13 cellular contexts compared by ENCODE assay signal in the genomic region with DNA sequence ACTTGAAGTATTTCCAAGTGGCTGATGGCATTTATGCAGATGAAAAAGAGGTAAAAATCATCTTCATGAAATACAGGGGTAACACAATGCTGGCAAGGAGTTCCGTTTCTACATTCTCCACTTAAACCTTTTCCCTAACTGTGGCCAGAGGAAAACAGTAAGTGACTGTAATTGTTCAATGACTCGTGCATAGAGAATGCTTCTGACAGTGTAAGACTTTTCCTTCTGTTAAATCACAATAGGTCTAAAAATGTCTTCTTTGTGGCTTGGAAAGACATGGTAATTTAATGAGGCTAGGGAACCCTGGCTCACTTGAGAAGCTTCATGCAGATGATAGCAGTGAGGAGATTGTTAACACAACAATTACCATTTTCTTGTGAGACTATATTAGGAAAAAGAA. TPM values are rescaled to one million over a fixed set of nuclear protein-coding genes. Genes with fewer than 3 reads are reported as not detected.
DNase-seq lines count a peak whose midpoint lies in the region; ATAC-seq and TF ChIP-seq lines count a peak whose summit lies in the region.
"Had no signal": no experiment of that assay in that cellular context is flagged by ENCODE, and none has a peak within 500 bp of the region (broad histone marks: within the 10 kb centered on the region; RNA-seq: fewer than 3 reads in every experiment).

No MANE protein-coding gene starts in this region.

- no peak for TF ChIP-seq CTCF in transverse colon (IDR thresholded peaks at IDR 0.05)

- 35 to 71% methylated on average over 2 of the region's 2 CpGs for WGBS in transverse colon (ENCODE audit: low coverage in 1 of 2), 2 donors

- no peak overlapping the region for H3K9ac ChIP-seq in HUES6 (ENCODE audit: low read length)

- no peak for ATAC-seq in HG03159 (IDR thresholded peaks at IDR 0.05; ENCODE audit: unreplicated experiment)
- ATAC-seq: activated naive CD8-positive, alpha-beta T cell treated with anti-CD3 and anti-CD28 coated beads, Interleukin-2, amount 50 U/mL, for 24 hours; effector memory CD8-positive, alpha-beta T cell had no signal

- in situ Hi-C loops in transverse colon (cut with MboI; ENCODE audit: low pct_ligation_motif_present in 1 of 4, low pct_unique_long_range_greater_than_20kb in 1 of 4, low sequenced_read_pairs in 3 of 4) = no loop called here

- peaks cover 2% of the 10 kb centered on the region; the same call in 1 of the 2 replicates for H3K9me3 ChIP-seq in HUES6 (ENCODE audit: control insufficient read depth, insufficient read depth, low read depth, low read length)
- no peaks in the 10 kb centered on the region for H3K9me3 ChIP-seq in transverse colon

- peak overlapping the region; percentile 43 for H3K27ac ChIP-seq in HUES6 (ENCODE audit: low read depth, low read length)
- no peak overlapping the region for H3K27ac ChIP-seq in transverse colon

- peaks cover 28% of the 10 kb centered on the region for H3K4me1 ChIP-seq in HUES6 (ENCODE audit: control insufficient read depth, insufficient read depth, low read length)
- no peaks in the 10 kb centered on the region for H3K4me1 ChIP-seq in transverse colon

- no peak for TF ChIP-seq POLR2A in transverse colon (IDR thresholded peaks at IDR 0.05)

- no peaks in the 10 kb centered on the region for H3K36me3 ChIP-seq in HUES6 (ENCODE audit: control insufficient read depth, insufficient read depth, low read length)
- no peaks in the 10 kb centered on the region for H3K36me3 ChIP-seq in transverse colon

- DNase-seq in AG08396 (ENCODE audit: low spot score) (peak; percentile 29), dedifferentiated amniotic fluid mesenchymal stem cell (ENCODE audit: extremely low spot score) (peak; percentile 40), kidney tubule cell (ENCODE audit: low spot score) (peak; percentile 74), transverse colon (no peak), Kasumi-1 (lab: John Stamatoyannopoulos, UW) (no peak), HUDEP-2 (lab: John Stamatoyannopoulos, UW; ENCODE audit: unreplicated experiment in 76 of 76) (no peak)
- DNase-seq: activated naive CD8-positive, alpha-beta T cell treated with anti-CD3 and anti-CD28 coated beads, Interleukin-2, amount 50 U/mL, for 24 hours; effector memory CD8-positive, alpha-beta T cell; GOT3; Karpas-422; stimulated activated CD4-positive, alpha-beta T cell treated with anti-CD3 and anti-CD28 coated beads, Interleukin-4, amount 100 ng/mL, for 24 hours had no signal

- intact Hi-C loops in transverse colon (cut with DNase I; ENCODE audit: low total_unique reads) = no loop called here

- TF ChIP-seq EP300 in transverse colon (IDR thresholded peaks at IDR 0.05; ENCODE audit: low read depth) = no peak

- H3K27me3 ChIP-seq in HUES6 (ENCODE audit: control insufficient read depth, insufficient read depth, low read length) (no peaks in the 10 kb centered on the region), transverse colon (no peaks in the 10 kb centered on the region)

- H3K4me3 ChIP-seq in HUES6 (ENCODE audit: low read depth, low read length) = peak overlapping the region; percentile 13
- H3K4me3 ChIP-seq in transverse colon = no peak overlapping the region

RNA-seq across cellular contexts. Expression of gene RSU1, which starts 50.3 kb away (rescaled TPM):
- 100 to 1,000 TPM in 1 of 4 donors, 10 to 100 TPM in 3; 25.9 to 132 (median 67.0) TPM for total RNA-seq in transverse colon

Comparison
In these comparisons a context has a peak if more than half of its experiments do, and no peak if none do; other contexts are left out.
1. DNase-seq: peak in AG08396 (single experiment), dedifferentiated amniotic fluid mesenchymal stem cell (single experiment) and kidney tubule cell (single experiment); none in transverse colon (single experiment), Kasumi-1 (0 of 2) and HUDEP-2 (0 of 76).